In genomic region chr15:52682776-52683175, GRCh38 we compare ENCODE assay signal across 12 cellular contexts. TPM values are rescaled to one million over a fixed set of nuclear protein-coding genes. Genes with fewer than 3 reads are reported as not detected.
DNase-seq lines count a peak whose midpoint lies in the region; ATAC-seq and FAIRE-seq lines count a peak whose summit lies in the region.
"Had no signal": no experiment of that assay in that cellular context is flagged by ENCODE, and none has a peak within 500 bp of the region (broad histone marks: within the 10 kb centered on the region; RNA-seq: fewer than 3 reads in every experiment).

No MANE protein-coding gene starts in this region.

- H3K27me3 ChIP-seq in small intestine (ENCODE audit: control insufficient read depth in 2 of 2, insufficient read depth in 2 of 2, low read length in 2 of 2) = no peaks in the 10 kb centered on the region
- H3K27me3 ChIP-seq: cardiac muscle cell had no signal

- no peak overlapping the region for H3K27ac ChIP-seq in small intestine (ENCODE audit: low read depth in 1 of 2, low read length in 1 of 2)
- H3K27ac ChIP-seq: cardiac muscle cell, prostate gland had no signal

- H3K9me3 Mint-ChIP-seq in activated CD4-positive, alpha-beta T cell treated with anti-CD3 and anti-CD28 coated beads, Interleukin-2, amount 10 ng/mL, durations not matched to agents 24 days and 14 days = no peaks in the 10 kb centered on the region
- H3K9me3 Mint-ChIP-seq in T-helper 2 cell treated with Interferon-gamma antibody and Interleukin-4, amounts not matched to agents 5 μg/mL and 100 μg/mL, for 36 hours = no peaks in the 10 kb centered on the region
- H3K9me3 Mint-ChIP-seq in activated CD4-positive, alpha-beta memory T cell treated with anti-CD3 and anti-CD28 coated beads for 36 hours = no peaks in the 10 kb centered on the region

- peaks cover 6% of the 10 kb centered on the region for H3K27me3 Mint-ChIP-seq in activated CD4-positive, alpha-beta T cell treated with anti-CD3 and anti-CD28 coated beads, Interleukin-2, amount 10 ng/mL, durations not matched to agents 24 days and 14 days
- peaks cover 8% of the 10 kb centered on the region for H3K27me3 Mint-ChIP-seq in T-helper 2 cell treated with Interferon-gamma antibody and Interleukin-4, amounts not matched to agents 5 μg/mL and 100 μg/mL, for 36 hours (ENCODE audit: low read depth)
- no peaks in the 10 kb centered on the region for H3K27me3 Mint-ChIP-seq in activated CD4-positive, alpha-beta memory T cell treated with anti-CD3 and anti-CD28 coated beads for 36 hours

- ATAC-seq in HG02870 (IDR thresholded peaks at IDR 0.05; ENCODE audit: unreplicated experiment) = no peak

- peaks cover 18% of the 10 kb centered on the region for H3K4me1 Mint-ChIP-seq in activated CD4-positive, alpha-beta T cell treated with anti-CD3 and anti-CD28 coated beads, Interleukin-2, amount 10 ng/mL, durations not matched to agents 24 days and 14 days
- peaks cover 19% of the 10 kb centered on the region for H3K4me1 Mint-ChIP-seq in T-helper 2 cell treated with Interferon-gamma antibody and Interleukin-4, amounts not matched to agents 5 μg/mL and 100 μg/mL, for 36 hours (ENCODE audit: low read depth)
- H3K4me1 Mint-ChIP-seq in activated CD4-positive, alpha-beta memory T cell treated with anti-CD3 and anti-CD28 coated beads for 36 hours (ENCODE audit: low read depth) = peaks cover 31% of the 10 kb centered on the region

- H3K9me3 ChIP-seq in small intestine (ENCODE audit: control insufficient read depth, low read depth) = no peaks in the 10 kb centered on the region
- H3K9me3 ChIP-seq: prostate gland had no signal

- CTCF ChIA-PET in activated CD4-positive, alpha-beta memory T cell treated with anti-CD3 and anti-CD28 coated beads for 36 hours (lab: Charles Lee) = interaction anchor here (1.0 kb wide), 1 partner anchor 426 kb away, joined by 4 read pairs; no protein-coding TSS in a partner anchor

- no peak overlapping the region for H3K27ac Mint-ChIP-seq in activated CD4-positive, alpha-beta T cell treated with anti-CD3 and anti-CD28 coated beads, Interleukin-2, amount 10 ng/mL, durations not matched to agents 24 days and 14 days
- no peak overlapping the region for H3K27ac Mint-ChIP-seq in T-helper 2 cell treated with Interferon-gamma antibody and Interleukin-4, amounts not matched to agents 5 μg/mL and 100 μg/mL, for 36 hours
- no peak overlapping the region for H3K27ac Mint-ChIP-seq in activated CD4-positive, alpha-beta memory T cell treated with anti-CD3 and anti-CD28 coated beads for 36 hours

- peak; percentile 57 for DNase-seq in activated CD4-positive, alpha-beta T cell treated with anti-CD3 and anti-CD28 coated beads, Interleukin-2, amount 10 ng/mL, durations not matched to agents 24 days and 14 days
- no peak for DNase-seq in activated CD4-positive, alpha-beta T cell treated with anti-CD3 and anti-CD28 coated beads, Interleukin-2, amount 50 U/mL, for 1 hour
- DNase-seq in KG1 (lab: John Stamatoyannopoulos, UW) (peak; percentile 17), small intestine (peak; percentile 35), NK-92 (lab: John Stamatoyannopoulos, UW; ENCODE audit: unreplicated experiment) (no peak)
- no peak for DNase-seq in T-helper 2 cell treated with Interferon-gamma antibody and Interleukin-4, amounts not matched to agents 5 μg/mL and 100 μg/mL, for 36 hours (ENCODE audit: low spot score)
- no peak for DNase-seq in activated CD4-positive, alpha-beta memory T cell treated with anti-CD3 and anti-CD28 coated beads for 36 hours
- DNase-seq: 8988T, NCI-H446 had no signal

- H3K4me1 ChIP-seq in small intestine (ENCODE audit: control insufficient read depth in 2 of 2, insufficient read depth in 1 of 2, low read depth in 1 of 2, low read length in 1 of 2) = no peaks in the 10 kb centered on the region
- H3K4me1 ChIP-seq: prostate gland had no signal

- intact Hi-C loops in activated CD4-positive, alpha-beta T cell treated with anti-CD3 and anti-CD28 coated beads, Interleukin-2, amount 10 ng/mL, durations not matched to agents 24 days and 14 days (cut with micrococcal nuclease) = no loop called here
- intact Hi-C loops in activated CD4-positive, alpha-beta memory T cell treated with anti-CD3 and anti-CD28 coated beads for 36 hours (cut with micrococcal nuclease) = loop anchor here (1.0 kb wide), 2 partner anchors 53 to 426 kb away; no protein-coding TSS in a partner anchor

- H3K36me3 ChIP-seq in small intestine (ENCODE audit: control insufficient read depth in 2 of 2, insufficient read depth in 2 of 2, low read length in 2 of 2) = no peaks in the 10 kb centered on the region
- H3K36me3 ChIP-seq: cardiac muscle cell, prostate gland had no signal

- FAIRE-seq in small intestine (lab: Jason Lieb, UNC) = no peak

- peaks cover 2% of the 10 kb centered on the region for H3K36me3 Mint-ChIP-seq in activated CD4-positive, alpha-beta T cell treated with anti-CD3 and anti-CD28 coated beads, Interleukin-2, amount 10 ng/mL, durations not matched to agents 24 days and 14 days (ENCODE audit: low read depth)
- H3K36me3 Mint-ChIP-seq in T-helper 2 cell treated with Interferon-gamma antibody and Interleukin-4, amounts not matched to agents 5 μg/mL and 100 μg/mL, for 36 hours (ENCODE audit: low read depth) = peaks cover 6% of the 10 kb centered on the region
- H3K36me3 Mint-ChIP-seq in activated CD4-positive, alpha-beta memory T cell treated with anti-CD3 and anti-CD28 coated beads for 36 hours = peaks cover 4% of the 10 kb centered on the region

- no peak overlapping the region for H3K4me3 Mint-ChIP-seq in activated CD4-positive, alpha-beta T cell treated with anti-CD3 and anti-CD28 coated beads, Interleukin-2, amount 10 ng/mL, durations not matched to agents 24 days and 14 days
- peak overlapping the region; percentile 24 for H3K4me3 Mint-ChIP-seq in T-helper 2 cell treated with Interferon-gamma antibody and Interleukin-4, amounts not matched to agents 5 μg/mL and 100 μg/mL, for 36 hours
- H3K4me3 Mint-ChIP-seq in activated CD4-positive, alpha-beta memory T cell treated with anti-CD3 and anti-CD28 coated beads for 36 hours = no peak overlapping the region

- no peak overlapping the region for H3K4me3 ChIP-seq in small intestine (ENCODE audit: low read depth in 1 of 2, low read length in 2 of 2)
- H3K4me3 ChIP-seq: cardiac muscle cell, prostate gland had no signal

- POLR2A ChIA-PET in activated CD4-positive, alpha-beta memory T cell treated with anti-CD3 and anti-CD28 coated beads for 36 hours (lab: Charles Lee) = no interaction called here

- 70 to 88% (median 75%) methylated on average over 2 of the region's 2 CpGs for WGBS in small intestine, 3 donors

RNA-seq across cellular contexts. Expression of gene ATOSA, which starts 3.6 kb away (rescaled TPM):
- total RNA-seq in activated CD4-positive, alpha-beta T cell treated with anti-CD3 and anti-CD28 coated beads, Interleukin-2, amount 10 ng/mL, durations not matched to agents 24 days and 14 days = 9.3 and 13.4 TPM in 2 replicates
- polyA plus RNA-seq in small intestine = 10 to 100 TPM; 13.4 to 29.5 (median 20.5) TPM
- total RNA-seq in activated CD4-positive, alpha-beta memory T cell treated with anti-CD3 and anti-CD28 coated beads for 36 hours = 10 to 100 TPM; 18.2 to 19.3 TPM

Comparison
In these comparisons a context has a peak if more than half of its experiments do, and no peak if none do; other contexts are left out.
1. DNase-seq: peak in activated CD4-positive, alpha-beta T cell treated with anti-CD3 and anti-CD28 coated beads, Interleukin-2, amount 10 ng/mL, durations not matched to agents 24 days and 14 days (single experiment), KG1 (single experiment) and small intestine (single experiment); none in activated CD4-positive, alpha-beta T cell treated with anti-CD3 and anti-CD28 coated beads, Interleukin-2, amount 50 U/mL, for 1 hour (single experiment), T-helper 2 cell treated with Interferon-gamma antibody and Interleukin-4, amounts not matched to agents 5 μg/mL and 100 μg/mL, for 36 hours (single experiment), NK-92 (single experiment) and activated CD4-positive, alpha-beta memory T cell treated with anti-CD3 and anti-CD28 coated beads for 36 hours (single experiment).